17 cellular contexts compared by ENCODE assay signal in the genomic region with DNA sequence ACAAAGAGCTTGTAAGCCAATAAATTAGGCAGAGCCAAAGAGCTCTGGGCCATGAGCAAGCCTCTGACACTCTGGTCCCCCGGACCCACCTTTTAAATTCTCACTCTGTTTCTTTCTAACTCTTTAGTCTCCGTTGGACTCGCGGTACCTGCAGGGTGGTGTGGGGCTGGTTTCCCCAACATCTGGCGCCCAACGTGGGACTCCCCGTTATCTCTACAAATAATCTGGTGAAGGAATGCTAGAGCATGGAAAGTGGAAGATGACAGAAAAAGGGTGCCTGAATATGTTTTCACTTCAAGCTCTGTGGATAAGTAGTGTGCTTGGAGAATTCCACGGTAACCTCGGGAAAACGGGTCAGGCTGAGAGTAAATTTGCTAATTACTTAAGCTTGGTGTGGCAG. TPM values are rescaled to one million over a fixed set of nuclear protein-coding genes. Genes with fewer than 3 reads are reported as not detected.
DNase-seq lines count a peak whose midpoint lies in the region; ATAC-seq and TF ChIP-seq lines count a peak whose summit lies in the region.
"Had no signal": no experiment of that assay in that cellular context is flagged by ENCODE, and none has a peak within 500 bp of the region (broad histone marks: within the 10 kb centered on the region; RNA-seq: fewer than 3 reads in every experiment).

No MANE protein-coding gene starts in this region.

- H3K36me3 ChIP-seq in DND-41 (ENCODE audit: insufficient read depth, low read length) (no peaks in the 10 kb centered on the region), OCI-LY7 (ENCODE audit: insufficient read depth, low read length) (no peaks in the 10 kb centered on the region), endodermal cell (ENCODE audit: control insufficient read depth, insufficient read depth, low read length) (no peaks in the 10 kb centered on the region), mesendoderm (ENCODE audit: control insufficient read depth, insufficient read depth, low read length) (no peaks in the 10 kb centered on the region)
- H3K36me3 ChIP-seq: HAP-1 had no signal

- H4K5ac ChIP-seq in mesendoderm (ENCODE audit: low read length): no peak overlapping the region

- POLR2A ChIA-PET in OCI-LY7 (lab: Charles Lee) (no interaction called here), T-cell (lab: Charles Lee) (no interaction called here)

- H4K8ac ChIP-seq in mesendoderm (ENCODE audit: low read depth, low read length): no peak overlapping the region

- H3K79me2 ChIP-seq in DND-41 (ENCODE audit: insufficient read depth, low read length) (no peaks in the 10 kb centered on the region), OCI-LY7 (ENCODE audit: insufficient read depth, low read depth, low read length) (no peaks in the 10 kb centered on the region), mesendoderm (ENCODE audit: control insufficient read depth, insufficient read depth, low read length) (no peaks in the 10 kb centered on the region)

- BruUV-seq in OCI-LY7 (replicated peaks; lab: Mats Ljungman, UMichigan): no TSS peak

- H3K23ac ChIP-seq in mesendoderm (ENCODE audit: low read length): no peak overlapping the region

- H3K79me1 ChIP-seq in mesendoderm (ENCODE audit: low read length): no peaks in the 10 kb centered on the region

- H2BK5ac ChIP-seq in mesendoderm (ENCODE audit: low read length): no peak overlapping the region

- WGBS in endodermal cell (ENCODE audit: insufficient coverage in 1 of 2, insufficient read length in 1 of 2), 2 experiments: 89 to 94% methylated on average over 9 to 10 of the region's 10 CpGs
- WGBS in mesendoderm (ENCODE audit: extremely low coverage, insufficient coverage, low lambda C conversion rate): no CpG with 5 or more reads among the region's 10 CpGs

- H3K36me3 Mint-ChIP-seq in endodermal cell (ENCODE audit: low read depth): peaks cover 4% of the 10 kb centered on the region
- H3K36me3 Mint-ChIP-seq in T-cell: peaks cover 9% of the 10 kb centered on the region
- H3K36me3 Mint-ChIP-seq: CD14-positive monocyte had no signal

- CTCF ChIA-PET in OCI-LY7 (lab: Charles Lee; ENCODE audit: unreplicated experiment): no interaction called here
- CTCF ChIA-PET in T-cell (lab: Charles Lee): no interaction called here

- H2AFZ ChIP-seq in DND-41 (ENCODE audit: low read depth, low read length) (no peak overlapping the region), OCI-LY7 (ENCODE audit: low read length) (no peak overlapping the region)

- H2AK5ac ChIP-seq in mesendoderm (ENCODE audit: low read length): no peak overlapping the region

- ATAC-seq in DND-41 (ENCODE audit: insufficient read depth, low read depth) (no peak), T-cell (replicated peaks in 1 of 4) (no peak)
- ATAC-seq: Panc1 had no signal

- no peak overlapping the region for H3K4ac ChIP-seq in mesendoderm (ENCODE audit: low read depth, low read length)

- H3K9me3 Mint-ChIP-seq in endodermal cell (peaks cover 65% of the 10 kb centered on the region), T-cell (peaks cover 13 to 51% (median 40%) of the 10 kb centered on the region in 3 donors)

- H3K27me3 ChIP-seq in DND-41 (ENCODE audit: insufficient read depth, low read length, poor library complexity) (no peaks in the 10 kb centered on the region), endodermal cell (ENCODE audit: control insufficient read depth, insufficient read depth, low read length, poor library complexity, severe bottlenecking) (peaks cover 6% of the 10 kb centered on the region), mesendoderm (ENCODE audit: insufficient read depth, low read length, poor library complexity) (no peaks in the 10 kb centered on the region)

- TF ChIP-seq CTCF in DND-41 (IDR thresholded peaks at IDR 0.05; ENCODE audit: borderline replicate concordance, extremely low read depth, low read length, poor library complexity, severe bottlenecking) (no peak), OCI-LY7 (conservative IDR thresholded peaks at IDR 0.05; ENCODE audit: low read length) (no peak), endodermal cell (conservative IDR thresholded peaks at IDR 0.05) (no peak)

- no peak overlapping the region for H3K18ac ChIP-seq in mesendoderm (ENCODE audit: low read length)

- H3K27me3 Mint-ChIP-seq in endodermal cell (ENCODE audit: insufficient read depth): peaks cover 23% of the 10 kb centered on the region
- H3K27me3 Mint-ChIP-seq in T-cell: peaks cover 5 to 8% of the 10 kb centered on the region in 2 donors

- no peaks in the 10 kb centered on the region for H3K9me2 ChIP-seq in OCI-LY7 (ENCODE audit: insufficient read depth, low read length)

- H3K4me1 ChIP-seq in DND-41 (ENCODE audit: insufficient read depth, low read length) (no peaks in the 10 kb centered on the region), OCI-LY7 (ENCODE audit: insufficient read depth, low read length, poor library complexity, severe bottlenecking) (no peaks in the 10 kb centered on the region), endodermal cell (ENCODE audit: control insufficient read depth, insufficient read depth, low read length) (no peaks in the 10 kb centered on the region), mesendoderm (ENCODE audit: control insufficient read depth, low read depth, low read length) (no peaks in the 10 kb centered on the region)
- H3K4me1 ChIP-seq: HAP-1 had no signal

- H3K27ac ChIP-seq in DND-41 (ENCODE audit: low read length) (no peak overlapping the region), OCI-LY7 (ENCODE audit: low read depth, low read length, poor library complexity, severe bottlenecking) (no peak overlapping the region), endodermal cell (ENCODE audit: low read depth, low read length) (no peak overlapping the region), mesendoderm (ENCODE audit: low read depth, low read length) (no peak overlapping the region)
- H3K27ac ChIP-seq: SK-N-MC had no signal

- no peak overlapping the region for H2BK120ac ChIP-seq in mesendoderm (ENCODE audit: low read depth, low read length)

- DNase-seq in DND-41: peak; percentile 9
- DNase-seq in OCI-LY7 (ENCODE audit: low spot score): peak; percentile 9
- no peak for DNase-seq in endodermal cell
- peak; percentile 68 for DNase-seq in mesendoderm
- no peak for DNase-seq in DMS 273 (lab: John Stamatoyannopoulos, UW; ENCODE audit: unreplicated experiment)
- DNase-seq in NCI-H748 treated with DMSO at 0.1 percent for 48 hours (lab: John Stamatoyannopoulos, UW): no peak
- no peak for DNase-seq in T-cell
- DNase-seq: ACHN, AML-193, KBM-7, NCI-H2081 treated with DMSO at 0.1 percent for 48 hours, NCI-H510A treated with DMSO at 0.1 percent for 48 hours, Right ventricle myocardium superior had no signal

- H3K4me3 ChIP-seq in DND-41 (ENCODE audit: low read depth in 1 of 2, low read length in 2 of 2) (no peak overlapping the region), OCI-LY7 (ENCODE audit: low read depth, low read length, poor library complexity, severe bottlenecking) (no peak overlapping the region), endodermal cell (ENCODE audit: low read length) (peak overlapping the region; percentile 24), mesendoderm (ENCODE audit: low read length) (no peak overlapping the region)
- H3K4me3 ChIP-seq: HAP-1, SK-N-MC had no signal

- H2BK15ac ChIP-seq in mesendoderm (replicated peaks; ENCODE audit: low read depth): no peak overlapping the region

- intact Hi-C loops in OCI-LY7 (cut with micrococcal nuclease; ENCODE audit: unreplicated experiment): no loop called here

- H3K56ac ChIP-seq in mesendoderm (ENCODE audit: low read length): no peak overlapping the region

- H3K4me3 Mint-ChIP-seq in endodermal cell (no peak overlapping the region), T-cell (no peak overlapping the region)
- H3K4me3 Mint-ChIP-seq: CD14-positive monocyte had no signal

- H3K4me1 Mint-ChIP-seq in endodermal cell (no peaks in the 10 kb centered on the region), T-cell (no peaks in the 10 kb centered on the region)
- H3K4me1 Mint-ChIP-seq: CD14-positive monocyte had no signal

- H3K27ac Mint-ChIP-seq in endodermal cell: no peak overlapping the region
- H3K27ac Mint-ChIP-seq in T-cell: no peak overlapping the region
- H3K27ac Mint-ChIP-seq: CD14-positive monocyte had no signal

- H3K4me2 ChIP-seq in DND-41 (ENCODE audit: insufficient read depth, low read length) (no peak overlapping the region), OCI-LY7 (ENCODE audit: low read length) (no peak overlapping the region), mesendoderm (ENCODE audit: low read length) (no peak overlapping the region)

- H3K9me3 ChIP-seq in DND-41 (ENCODE audit: insufficient read depth, low read length, severe bottlenecking) (peaks cover 31% of the 10 kb centered on the region), OCI-LY7 (ENCODE audit: low read length) (peaks cover 20% of the 10 kb centered on the region), endodermal cell (ENCODE audit: control insufficient read depth, low read length) (peaks cover 35% of the 10 kb centered on the region)

- H3K9ac ChIP-seq in DND-41 (ENCODE audit: low read depth, low read length) (no peak overlapping the region), endodermal cell (ENCODE audit: extremely low read depth, low read length, poor library complexity, severe bottlenecking) (no peak overlapping the region), mesendoderm (ENCODE audit: low read length) (no peak overlapping the region)

- H4K20me1 ChIP-seq in DND-41 (ENCODE audit: insufficient read depth, low read length): no peaks in the 10 kb centered on the region
- H4K20me1 ChIP-seq in OCI-LY7 (ENCODE audit: insufficient read depth, low read length): no peaks in the 10 kb centered on the region

RNA-seq across cellular contexts. Expression of a gene that starts 36.5 kb away (rescaled TPM):
- not detected in 2 replicates for total RNA-seq in OCI-LY7 (2014; rRNA removed; shearing (Covaris generic))
- total RNA-seq in OCI-LY7 (2022): not detected in 2 replicates
- total RNA-seq in endodermal cell: under 1 TPM in 1 of 2 donors, not detected in 1; 0.75 TPM
- polyA plus RNA-seq in endodermal cell (2013, experiment 1 of 2): not detected
- not detected for polyA plus RNA-seq in endodermal cell (2013, experiment 2 of 2)
- polyA plus RNA-seq in mesendoderm (2013, experiment 1 of 2): 0.66 TPM
- 0.81 TPM for polyA plus RNA-seq in mesendoderm (2013, experiment 2 of 2)
- total RNA-seq in T-cell: under 1 TPM in 3 of 5 donors, not detected in 2; 0.20 to 0.61 (median 0.38) TPM
- polyA plus RNA-seq: CD14-positive monocyte had no signal

Comparison
In these comparisons a context has a peak if more than half of its experiments do, and no peak if none do; other contexts are left out.
1. DNase-seq: peak in DND-41 (single experiment), OCI-LY7 (single experiment) and mesendoderm (single experiment); none in endodermal cell (single experiment), DMS 273 (single experiment), NCI-H748 treated with DMSO at 0.1 percent for 48 hours (single experiment) and T-cell (0 of 34).